ENCODE assay signal across 8 cellular contexts in the genomic region with DNA sequence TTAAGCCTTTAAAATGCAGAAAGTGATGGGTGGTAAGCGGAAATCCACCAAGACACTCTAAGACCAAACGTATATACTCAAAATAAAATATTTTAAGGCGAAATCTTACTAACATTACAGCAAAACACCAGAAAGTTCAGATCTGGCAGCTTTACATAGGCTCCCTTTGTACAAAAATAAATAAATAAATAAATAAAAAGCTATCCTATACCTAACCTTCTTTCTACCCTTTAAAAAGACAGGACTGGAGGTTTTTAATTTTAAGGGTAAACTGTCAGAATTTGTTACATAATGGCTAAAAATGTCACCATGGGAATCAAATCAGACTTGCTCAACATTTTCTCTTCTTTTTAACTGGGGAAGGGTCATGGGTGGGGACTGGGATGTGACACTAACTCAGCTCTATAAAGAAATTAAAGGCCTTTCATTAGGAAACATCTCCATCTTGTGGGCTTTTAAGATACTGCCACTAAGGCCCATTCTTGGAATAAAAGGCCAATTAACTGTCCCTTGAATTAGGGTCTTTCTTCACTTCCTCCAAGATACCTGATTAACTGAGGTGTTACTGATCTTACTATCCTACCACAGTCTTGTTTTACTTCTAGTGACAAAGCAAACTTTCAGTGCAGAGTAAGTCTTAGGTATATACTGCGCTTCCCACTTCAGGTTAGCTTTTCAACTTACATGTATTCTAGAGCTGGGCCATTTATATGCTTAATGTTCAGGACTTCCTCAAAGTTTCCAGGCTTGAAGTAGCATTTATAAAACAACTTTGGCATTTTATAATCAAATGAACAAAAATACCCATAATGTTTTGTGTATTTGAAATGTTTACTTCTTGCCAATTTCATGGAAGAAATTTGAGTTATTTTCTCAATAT. TPM values are rescaled to one million over a fixed set of nuclear protein-coding genes. Genes with fewer than 3 reads are reported as not detected.
DNase-seq lines count a peak whose midpoint lies in the region; ATAC-seq and TF ChIP-seq lines count a peak whose summit lies in the region.

No MANE protein-coding gene starts in this region.

- dilution Hi-C loops in mammary epithelial cell (cut with HindIII; ENCODE audit: low sequenced_read_pairs): no loop called here

- no peak overlapping the region for H3K4me3 Mint-ChIP-seq in activated naive CD4-positive, alpha-beta T cell treated with anti-CD3 and anti-CD28 coated beads for 36 hours

- no peaks in the 10 kb centered on the region for H3K27me3 ChIP-seq in mammary epithelial cell (ENCODE audit: insufficient read depth, low read length)
- H3K27me3 ChIP-seq in left lung: no peaks in the 10 kb centered on the region
- H3K27me3 ChIP-seq in vagina: no peaks in the 10 kb centered on the region

- H3K4me3 ChIP-seq in mammary epithelial cell (replicated peaks in 1 of 3; ENCODE audit: insufficient read depth in 1 of 3, low read depth in 2 of 3, low read length in 3 of 3) (no peak overlapping the region), left lung (no peak overlapping the region), vagina (no peak overlapping the region)

- no peaks in the 10 kb centered on the region for H3K9me3 ChIP-seq in mammary epithelial cell (replicated peaks; ENCODE audit: insufficient read depth, low read length)
- H3K9me3 ChIP-seq in left lung: no peaks in the 10 kb centered on the region
- no peaks in the 10 kb centered on the region for H3K9me3 ChIP-seq in vagina

- no peaks in the 10 kb centered on the region for H3K9me3 Mint-ChIP-seq in activated naive CD4-positive, alpha-beta T cell treated with anti-CD3 and anti-CD28 coated beads for 36 hours

- ATAC-seq in left lung: peak; percentile 83
- no peak for ATAC-seq in HG02763 (IDR thresholded peaks at IDR 0.05; ENCODE audit: unreplicated experiment)
- no peak for ATAC-seq in HG03025 (IDR thresholded peaks at IDR 0.05; ENCODE audit: low FRiP score, unreplicated experiment)

- no peaks in the 10 kb centered on the region for H3K27me3 Mint-ChIP-seq in activated naive CD4-positive, alpha-beta T cell treated with anti-CD3 and anti-CD28 coated beads for 36 hours (ENCODE audit: low read depth)

- in situ Hi-C loops in mammary epithelial cell (cut with MboI; ENCODE audit: low sequenced_read_pairs in 2 of 2): no loop called here

- WGBS in mammary epithelial cell (ENCODE audit: low coverage, missing lambda C conversion rate): 86% methylated on average over 4 of the region's 4 CpGs

- H3K4me1 ChIP-seq in mammary epithelial cell (ENCODE audit: insufficient read depth, low read length) (peaks cover 4% of the 10 kb centered on the region), left lung (peaks cover 17 to 73% of the 10 kb centered on the region in 2 donors), vagina (peaks cover 92% of the 10 kb centered on the region)

- H3K4me2 ChIP-seq in mammary epithelial cell (ENCODE audit: insufficient read depth, low read depth, low read length): no peak overlapping the region

- TF ChIP-seq CTCF in mammary epithelial cell (conservative IDR thresholded peaks at IDR 0.05 in 1 of 2, IDR thresholded peaks at IDR 0.05 in 1 of 2; ENCODE audit: extremely low read depth in 1 of 2, insufficient read depth in 1 of 2, low read depth in 1 of 2, low read length in 2 of 2): peak; percentile 59
- TF ChIP-seq CTCF in left lung (IDR thresholded peaks at IDR 0.05): peak; percentile 54 to 58
- peak; percentile 20 to 50 (median 37) for TF ChIP-seq CTCF in vagina (IDR thresholded peaks at IDR 0.05)

- H3K36me3 ChIP-seq in mammary epithelial cell (ENCODE audit: insufficient read depth, low read length): peaks cover 21% of the 10 kb centered on the region
- H3K36me3 ChIP-seq in left lung: peaks cover 0 to 26% of the 10 kb centered on the region in 2 donors
- H3K36me3 ChIP-seq in vagina: peaks cover 0 to 25% of the 10 kb centered on the region in 2 donors

- H3K27ac Mint-ChIP-seq in activated naive CD4-positive, alpha-beta T cell treated with anti-CD3 and anti-CD28 coated beads for 36 hours: peak overlapping the region; percentile 31

- no peak for TF ChIP-seq POLR2A in vagina (IDR thresholded peaks at IDR 0.05)

- CTCF ChIA-PET in activated naive CD4-positive, alpha-beta T cell treated with anti-CD3 and anti-CD28 coated beads for 36 hours (lab: Charles Lee): interaction anchor here (0.7 to 3.3 kb wide), 7 partner anchors 11 to 76 kb away, joined by 3 to 22 read pairs (median 6); no protein-coding TSS in a partner anchor
- CTCF ChIA-PET in mammary epithelial cell (lab: Charles Lee; ENCODE audit: low non-redundant PET): interaction anchor here (0.6 to 0.7 kb wide), 5 partner anchors 14 to 422 kb away, joined by 3 to 7 read pairs (median 3); a partner anchor contains a TSS

- no peak overlapping the region for H3K27ac ChIP-seq in mammary epithelial cell (ENCODE audit: insufficient read depth, low read depth, low read length)
- H3K27ac ChIP-seq in left lung: peak overlapping the region in 1 of 2 donors; percentile 11
- H3K27ac ChIP-seq in vagina: no peak overlapping the region

- BruUV-seq in mammary epithelial cell (replicated peaks; lab: Mats Ljungman, UMichigan): no TSS peak

- intact Hi-C loops in activated naive CD4-positive, alpha-beta T cell treated with anti-CD3 and anti-CD28 coated beads for 36 hours (cut with micrococcal nuclease): loop anchor here (1.0 to 2.0 kb wide), 2 partner anchors 14 to 76 kb away; no protein-coding TSS in a partner anchor
- intact Hi-C loops in mammary epithelial cell (cut with micrococcal nuclease) (no loop called here), left lung (cut with DNase I) (no loop called here), vagina (cut with DNase I) (no loop called here)

- H2AFZ ChIP-seq in mammary epithelial cell (ENCODE audit: low read depth, low read length): no peak overlapping the region

- H3K79me2 ChIP-seq in mammary epithelial cell (ENCODE audit: insufficient read depth, low read length): peaks cover 99% of the 10 kb centered on the region

- H3K4me1 Mint-ChIP-seq in activated naive CD4-positive, alpha-beta T cell treated with anti-CD3 and anti-CD28 coated beads for 36 hours (ENCODE audit: low read depth): peaks cover 78% of the 10 kb centered on the region

- no peak overlapping the region for H3K9ac ChIP-seq in mammary epithelial cell (ENCODE audit: insufficient read depth, low read length)

- peaks cover 38% of the 10 kb centered on the region for H4K20me1 ChIP-seq in mammary epithelial cell (ENCODE audit: insufficient read depth, low read length)

- peaks cover 52% of the 10 kb centered on the region for H3K36me3 Mint-ChIP-seq in activated naive CD4-positive, alpha-beta T cell treated with anti-CD3 and anti-CD28 coated beads for 36 hours (ENCODE audit: low read depth)

- DNase-seq in activated naive CD4-positive, alpha-beta T cell treated with anti-CD3 and anti-CD28 coated beads for 36 hours: no peak
- DNase-seq in activated naive CD4-positive, alpha-beta T cell treated with Interleukin-2 at 50 U/mL for 16 hours: no peak
- DNase-seq in NCI-H2227 treated with DMSO at 0.1 percent for 48 hours (lab: John Stamatoyannopoulos, UW) (peak; percentile 12), mammary epithelial cell (peak; percentile 20), left lung (no peak), vagina (ENCODE audit: extremely low spot score in 2 of 2) (no peak)

RNA-seq across cellular contexts. Expression of a gene that starts 13.3 kb away (rescaled TPM):
- 100 to 1,000 TPM; 340 to 367 TPM for total RNA-seq in activated naive CD4-positive, alpha-beta T cell treated with anti-CD3 and anti-CD28 coated beads for 36 hours
- total RNA-seq in mammary epithelial cell: 100 to 1,000 TPM in 1 of 2 donors, 10 to 100 TPM in 1; 13.5 to 251 TPM
- 42.5 TPM for polyA plus RNA-seq in mammary epithelial cell
- 32.3 TPM for polyA minus RNA-seq in mammary epithelial cell
- 100 to 1,000 TPM; 105 to 147 TPM for total RNA-seq in left lung
- 91.8 TPM for total RNA-seq in vagina

Comparison
In these comparisons a context has a peak if more than half of its experiments do, and no peak if none do; other contexts are left out.
1. DNase-seq: peak in NCI-H2227 treated with DMSO at 0.1 percent for 48 hours (single experiment) and mammary epithelial cell (single experiment); none in activated naive CD4-positive, alpha-beta T cell treated with anti-CD3 and anti-CD28 coated beads for 36 hours (single experiment), activated naive CD4-positive, alpha-beta T cell treated with Interleukin-2 at 50 U/mL for 16 hours (single experiment), left lung (0 of 2) and vagina (0 of 2).
2. Peak in every context shown above with its lines, with median percentiles within 50 percentile points of each other: CTCF ChIP-seq.